In genomic region chr20:35062478-35062877, GRCh38 we compare ENCODE assay signal across 16 cellular contexts. TPM values are rescaled to one million over a fixed set of nuclear protein-coding genes. Genes with fewer than 3 reads are reported as not detected.
DNase-seq lines count a peak whose midpoint lies in the region; ATAC-seq and TF ChIP-seq lines count a peak whose summit lies in the region.
"Had no signal": no experiment of that assay in that cellular context is flagged by ENCODE, and none has a peak within 500 bp of the region (broad histone marks: within the 10 kb centered on the region; RNA-seq: fewer than 3 reads in every experiment).

No MANE protein-coding gene starts in this region.

- peaks cover 74% of the 10 kb centered on the region for H3K4me1 Mint-ChIP-seq in activated T-cell treated with anti-CD3 and anti-CD28 coated beads, Interleukin-2, amount 50 U/mL, for 24 hours (ENCODE audit: low read depth)
- H3K4me1 Mint-ChIP-seq in activated T-cell treated with anti-CD3 and anti-CD28 coated beads, Interleukin-2, amount 50 U/mL, for 4 hours (ENCODE audit: low read depth): peaks cover 59% of the 10 kb centered on the region
- H3K4me1 Mint-ChIP-seq in stimulated activated naive CD8-positive, alpha-beta T cell treated with anti-CD3 and anti-CD28 coated beads, Interleukin-15, amount 100 ng/mL, for 72 hours: peaks cover 59% of the 10 kb centered on the region
- H3K4me1 Mint-ChIP-seq in effector memory CD8-positive, alpha-beta T cell (ENCODE audit: low read depth in 2 of 2): peaks cover 41 to 75% of the 10 kb centered on the region in 2 donors
- H3K4me1 Mint-ChIP-seq in activated CD8-positive, alpha-beta T cell treated with anti-CD3 and anti-CD28 coated beads for 36 hours (ENCODE audit: low read depth): peaks cover 60% of the 10 kb centered on the region

- DNase-seq in activated T-cell treated with anti-CD3 and anti-CD28 coated beads, Interleukin-2, amount 50 U/mL, for 24 hours: no peak
- DNase-seq in activated T-cell treated with anti-CD3 and anti-CD28 coated beads, Interleukin-2, amount 50 U/mL, for 4 hours: no peak
- no peak for DNase-seq in stimulated activated naive CD8-positive, alpha-beta T cell treated with anti-CD3 and anti-CD28 coated beads, Interleukin-15, amount 100 ng/mL, for 72 hours
- no peak for DNase-seq in stimulated activated naive CD8-positive, alpha-beta T cell treated with anti-CD3 and anti-CD28 coated beads, Interleukin-15, Interleukin-2, amounts not matched to agents 100 U/mL and 50 U/mL, for 24 hours
- DNase-seq in effector memory CD8-positive, alpha-beta T cell: no peak
- DNase-seq in activated CD8-positive, alpha-beta T cell treated with anti-CD3 and anti-CD28 coated beads for 36 hours: no peak
- no peak for DNase-seq in upper lobe of left lung
- DNase-seq: 8988T; CD4-positive, alpha-beta memory T cell; DMS153; DMS79; GDM1; H9 had no signal

- H3K36me3 Mint-ChIP-seq in activated T-cell treated with anti-CD3 and anti-CD28 coated beads, Interleukin-2, amount 50 U/mL, for 24 hours (ENCODE audit: low read depth): peaks cover 71% of the 10 kb centered on the region
- peaks cover 36% of the 10 kb centered on the region for H3K36me3 Mint-ChIP-seq in activated T-cell treated with anti-CD3 and anti-CD28 coated beads, Interleukin-2, amount 50 U/mL, for 4 hours (ENCODE audit: insufficient read depth)
- peaks cover 34% of the 10 kb centered on the region for H3K36me3 Mint-ChIP-seq in effector memory CD8-positive, alpha-beta T cell (ENCODE audit: insufficient read depth)
- peaks cover 37% of the 10 kb centered on the region for H3K36me3 Mint-ChIP-seq in activated CD8-positive, alpha-beta T cell treated with anti-CD3 and anti-CD28 coated beads for 36 hours (ENCODE audit: low read depth)

- H3K27me3 ChIP-seq in upper lobe of left lung: no peaks in the 10 kb centered on the region
- H3K27me3 ChIP-seq: BLaER1 had no signal

- H3K9me3 ChIP-seq in upper lobe of left lung: no peaks in the 10 kb centered on the region

- no peak overlapping the region for H3K27ac ChIP-seq in upper lobe of left lung
- H3K27ac ChIP-seq: BLaER1 had no signal

- 94 to 97% methylated on average over 3 of the region's 3 CpGs for WGBS in upper lobe of left lung, 2 donors

- TF ChIP-seq POLR2A in upper lobe of left lung (IDR thresholded peaks at IDR 0.05): no peak

- TF ChIP-seq CTCF in activated CD8-positive, alpha-beta T cell treated with anti-CD3 and anti-CD28 coated beads for 36 hours (IDR thresholded peaks at IDR 0.05): no peak
- no peak for TF ChIP-seq CTCF in upper lobe of left lung (IDR thresholded peaks at IDR 0.05)

- TF ChIP-seq EP300 in upper lobe of left lung (IDR thresholded peaks at IDR 0.05): no peak

- no peaks in the 10 kb centered on the region for H3K27me3 Mint-ChIP-seq in activated T-cell treated with anti-CD3 and anti-CD28 coated beads, Interleukin-2, amount 50 U/mL, for 24 hours
- H3K27me3 Mint-ChIP-seq in activated T-cell treated with anti-CD3 and anti-CD28 coated beads, Interleukin-2, amount 50 U/mL, for 4 hours (ENCODE audit: low read depth): no peaks in the 10 kb centered on the region
- no peaks in the 10 kb centered on the region for H3K27me3 Mint-ChIP-seq in stimulated activated naive CD8-positive, alpha-beta T cell treated with anti-CD3 and anti-CD28 coated beads, Interleukin-15, amount 100 ng/mL, for 72 hours
- no peaks in the 10 kb centered on the region for H3K27me3 Mint-ChIP-seq in effector memory CD8-positive, alpha-beta T cell
- H3K27me3 Mint-ChIP-seq in activated CD8-positive, alpha-beta T cell treated with anti-CD3 and anti-CD28 coated beads for 36 hours: no peaks in the 10 kb centered on the region
- H3K27me3 Mint-ChIP-seq: CD4-positive, alpha-beta memory T cell had no signal

- H3K4me3 Mint-ChIP-seq in activated T-cell treated with anti-CD3 and anti-CD28 coated beads, Interleukin-2, amount 50 U/mL, for 24 hours: no peak overlapping the region
- no peak overlapping the region for H3K4me3 Mint-ChIP-seq in activated T-cell treated with anti-CD3 and anti-CD28 coated beads, Interleukin-2, amount 50 U/mL, for 4 hours
- H3K4me3 Mint-ChIP-seq in stimulated activated naive CD8-positive, alpha-beta T cell treated with anti-CD3 and anti-CD28 coated beads, Interleukin-15, amount 100 ng/mL, for 72 hours: peak overlapping the region in 1 of 2 donors; percentile 40
- H3K4me3 Mint-ChIP-seq in effector memory CD8-positive, alpha-beta T cell: no peak overlapping the region
- no peak overlapping the region for H3K4me3 Mint-ChIP-seq in activated CD8-positive, alpha-beta T cell treated with anti-CD3 and anti-CD28 coated beads for 36 hours
- H3K4me3 Mint-ChIP-seq: CD14-positive monocyte, H9 had no signal

- H3K9me3 Mint-ChIP-seq in activated T-cell treated with anti-CD3 and anti-CD28 coated beads, Interleukin-2, amount 50 U/mL, for 24 hours: no peaks in the 10 kb centered on the region
- no peaks in the 10 kb centered on the region for H3K9me3 Mint-ChIP-seq in activated T-cell treated with anti-CD3 and anti-CD28 coated beads, Interleukin-2, amount 50 U/mL, for 4 hours
- H3K9me3 Mint-ChIP-seq in stimulated activated naive CD8-positive, alpha-beta T cell treated with anti-CD3 and anti-CD28 coated beads, Interleukin-15, amount 100 ng/mL, for 72 hours: no peaks in the 10 kb centered on the region
- no peaks in the 10 kb centered on the region for H3K9me3 Mint-ChIP-seq in effector memory CD8-positive, alpha-beta T cell
- no peaks in the 10 kb centered on the region for H3K9me3 Mint-ChIP-seq in activated CD8-positive, alpha-beta T cell treated with anti-CD3 and anti-CD28 coated beads for 36 hours
- H3K9me3 Mint-ChIP-seq: CD4-positive, alpha-beta memory T cell; H9 had no signal

- H3K4me3 ChIP-seq in upper lobe of left lung: no peak overlapping the region
- H3K4me3 ChIP-seq: BLaER1 had no signal

- H3K36me3 ChIP-seq in upper lobe of left lung: peaks cover 0 to 15% (median 2%) of the 10 kb centered on the region in 4 donors

- POLR2A ChIA-PET in activated CD8-positive, alpha-beta T cell treated with anti-CD3 and anti-CD28 coated beads for 36 hours (lab: Charles Lee): no interaction called here

- CTCF ChIA-PET in activated CD8-positive, alpha-beta T cell treated with anti-CD3 and anti-CD28 coated beads for 36 hours (lab: Charles Lee): no interaction called here

- intact Hi-C loops in activated CD8-positive, alpha-beta T cell treated with anti-CD3 and anti-CD28 coated beads for 36 hours (cut with micrococcal nuclease): no loop called here

- H3K4me1 ChIP-seq in upper lobe of left lung: peaks cover 0 to 3% (median 0%) of the 10 kb centered on the region in 4 donors
- H3K4me1 ChIP-seq: BLaER1 had no signal

- no peak for ATAC-seq in activated T-cell treated with anti-CD3 and anti-CD28 coated beads, Interleukin-2, amount 50 U/mL, for 4 hours
- ATAC-seq in stimulated activated naive CD8-positive, alpha-beta T cell treated with anti-CD3 and anti-CD28 coated beads, Interleukin-15, amount 100 ng/mL, for 72 hours: peak; percentile 67
- ATAC-seq in stimulated activated naive CD8-positive, alpha-beta T cell treated with anti-CD3 and anti-CD28 coated beads, Interleukin-15, Interleukin-2, amounts not matched to agents 100 U/mL and 50 U/mL, for 24 hours: no peak
- ATAC-seq in effector memory CD8-positive, alpha-beta T cell (replicated peaks): peak; percentile 37
- no peak for ATAC-seq in activated CD8-positive, alpha-beta T cell treated with anti-CD3 and anti-CD28 coated beads for 36 hours
- ATAC-seq in upper lobe of left lung (ENCODE audit: low FRiP score in 2 of 2): no peak
- ATAC-seq: HepG2 had no signal

- peak overlapping the region; percentile 38 for H3K27ac Mint-ChIP-seq in activated T-cell treated with anti-CD3 and anti-CD28 coated beads, Interleukin-2, amount 50 U/mL, for 24 hours
- peak overlapping the region in 1 of 2 donors; percentile 70 for H3K27ac Mint-ChIP-seq in stimulated activated naive CD8-positive, alpha-beta T cell treated with anti-CD3 and anti-CD28 coated beads, Interleukin-15, amount 100 ng/mL, for 72 hours
- peak overlapping the region in 1 of 2 donors; percentile 72 for H3K27ac Mint-ChIP-seq in effector memory CD8-positive, alpha-beta T cell
- no peak overlapping the region for H3K27ac Mint-ChIP-seq in activated CD8-positive, alpha-beta T cell treated with anti-CD3 and anti-CD28 coated beads for 36 hours
- H3K27ac Mint-ChIP-seq: H9 had no signal

RNA-seq across cellular contexts. Expression of gene TRPC4AP, which starts 30.1 kb away (rescaled TPM):
- total RNA-seq in activated T-cell treated with anti-CD3 and anti-CD28 coated beads, Interleukin-2, amount 50 U/mL, for 4 hours: 10 to 100 TPM; 46.2 to 49.7 (median 47.2) TPM
- total RNA-seq in activated CD8-positive, alpha-beta T cell treated with anti-CD3 and anti-CD28 coated beads for 36 hours: 10 to 100 TPM; 34.2 to 38.2 TPM
- total RNA-seq in upper lobe of left lung: 100 to 1,000 TPM in 2 of 6 donors, 10 to 100 TPM in 4; 64.3 to 118 (median 80.5) TPM

Comparison
In these comparisons a context has a peak if more than half of its experiments do, and no peak if none do; other contexts are left out.
1. ATAC-seq: peak in stimulated activated naive CD8-positive, alpha-beta T cell treated with anti-CD3 and anti-CD28 coated beads, Interleukin-15, amount 100 ng/mL, for 72 hours (single experiment) and effector memory CD8-positive, alpha-beta T cell (single experiment); none in activated T-cell treated with anti-CD3 and anti-CD28 coated beads, Interleukin-2, amount 50 U/mL, for 4 hours (0 of 2), stimulated activated naive CD8-positive, alpha-beta T cell treated with anti-CD3 and anti-CD28 coated beads, Interleukin-15, Interleukin-2, amounts not matched to agents 100 U/mL and 50 U/mL, for 24 hours (single experiment), activated CD8-positive, alpha-beta T cell treated with anti-CD3 and anti-CD28 coated beads for 36 hours (single experiment) and upper lobe of left lung (0 of 2).